Comparison of ENCODE assay signal across 23 cellular contexts in genomic region chr21:44462090-44462833, GRCh38.
"Had no signal": no experiment of that assay in that cellular context is flagged by ENCODE, and none has a peak within 500 bp of the region (broad histone marks: within the 10 kb centered on the region; RNA-seq: fewer than 3 reads in every experiment).

No MANE protein-coding gene starts in this region.

- H3K9me3 ChIP-seq: breast epithelium, mucosa of descending colon, psoas muscle, thyroid gland had no signal

- ATAC-seq: activated CD4-positive, CD25-positive, alpha-beta regulatory T cell treated with anti-CD3 and anti-CD28 coated beads, Interleukin-2, amount 50 U/mL, for 24 hours; activated CD8-positive, alpha-beta T cell treated with anti-CD3 and anti-CD28 coated beads, Interleukin-2, amount 10 ng/mL, durations not matched to agents 7 days and 5 days; esophagus mucosa; mucosa of descending colon had no signal

- H3K4me1 ChIP-seq: breast epithelium, psoas muscle had no signal

- DNase-seq: activated CD4-positive, alpha-beta T cell treated with anti-CD3 and anti-CD28 coated beads, Interleukin-2, amount 10 ng/mL, durations not matched to agents 7 days and 5 days; activated CD8-positive, alpha-beta T cell treated with anti-CD3 and anti-CD28 coated beads, Interleukin-2, amount 10 ng/mL, durations not matched to agents 7 days and 5 days; activated naive CD4-positive, alpha-beta T cell; activated naive CD8-positive, alpha-beta T cell treated with anti-CD3 and anti-CD28 coated beads for 36 hours; activated T-cell treated with anti-CD3 and anti-CD28 coated beads, Interleukin-2, amount 50 U/mL, for 1 hour; effector memory CD4-positive, alpha-beta T cell; foreskin melanocyte; glutamatergic neuron; hippocampal formation; mesenchymal stem cell; naive B cell; psoas muscle; stimulated activated CD4-positive, alpha-beta T cell treated with anti-CD3 and anti-CD28 coated beads, Interleukin-1b, Interleukin-23, amount 100 ng/mL, for 48 hours; substantia nigra had no signal

- FAIRE-seq: colon, endothelial cell of umbilical vein had no signal

- H3K27me3 ChIP-seq: breast epithelium, thyroid gland had no signal

- H3K36me3 ChIP-seq: breast epithelium, thyroid gland had no signal

- H3K4me3 ChIP-seq: breast epithelium, mucosa of descending colon, psoas muscle, skin epidermis, thyroid gland had no signal

- H3K27ac ChIP-seq: breast epithelium, psoas muscle, skin epidermis, thyroid gland, VCaP had no signal
